Comparison of ENCODE assay signal across 8 cellular contexts in the genomic region with DNA sequence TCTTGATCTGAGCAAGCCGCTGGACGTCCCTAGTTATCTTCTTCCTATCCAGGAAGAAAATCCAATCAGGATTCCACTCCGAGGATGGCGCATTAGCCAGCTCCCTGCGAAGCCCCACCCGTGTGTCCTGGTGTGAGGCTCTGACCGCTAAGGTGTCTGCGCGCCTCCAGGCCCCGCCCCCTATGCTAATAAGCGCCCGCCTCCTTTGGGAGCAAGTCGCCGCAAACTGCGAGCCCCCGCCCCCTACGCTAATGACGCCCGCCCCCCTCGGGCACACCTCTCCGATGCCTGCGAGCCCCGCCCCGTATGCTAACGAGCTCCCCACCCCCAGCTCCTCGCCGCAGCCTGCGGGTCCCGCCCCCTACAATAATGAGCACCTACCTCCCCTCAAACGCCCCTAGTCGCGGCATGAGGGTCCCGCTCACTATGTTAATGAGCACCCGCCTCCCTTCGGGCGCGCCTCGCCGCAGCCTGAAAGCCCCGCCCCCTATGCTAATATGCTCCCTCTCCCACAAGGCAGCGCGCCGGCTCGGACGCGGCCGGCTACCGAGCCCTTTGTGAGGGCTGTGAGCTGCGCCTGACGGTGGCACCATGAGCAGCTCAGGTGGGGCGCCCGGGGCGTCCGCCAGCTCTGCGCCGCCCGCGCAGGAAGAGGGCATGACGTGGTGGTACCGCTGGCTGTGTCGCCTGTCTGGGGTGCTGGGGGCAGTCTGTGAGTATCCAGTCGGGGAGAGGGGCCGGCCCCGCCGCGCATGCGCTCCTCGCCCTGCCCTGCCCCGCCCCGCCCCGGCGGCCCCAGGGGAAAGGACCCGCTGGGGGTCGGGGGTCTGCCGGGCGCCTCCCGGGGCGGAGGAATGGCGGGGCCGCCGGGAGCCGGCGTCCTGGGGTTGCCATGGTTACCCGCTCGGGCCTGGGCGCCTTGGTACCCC. TPM values are rescaled to one million over a fixed set of nuclear protein-coding genes. Genes with fewer than 3 reads are reported as not detected.
DNase-seq lines count a peak whose midpoint lies in the region; ATAC-seq, FAIRE-seq and TF ChIP-seq lines count a peak whose summit lies in the region.

A gene (plus strand): TSS at position 503 of the 929 bp plus-strand sequence. CDS start 89 bp downstream, at position 592.

- H3K4me3 ChIP-seq in A673 (ENCODE audit: low read depth, low read length, poor library complexity, severe bottlenecking) (peak within 1 kb of the TSS; percentile 61), WI38 (ENCODE audit: low read depth, low read length) (peak within 1 kb of the TSS; percentile 71), bronchial epithelial cell (ENCODE audit: low read depth, low read length) (peak within 1 kb of the TSS; percentile 82), small intestine (ENCODE audit: low read depth in 1 of 2, low read length in 2 of 2) (peak within 1 kb of the TSS; percentile 57 to 78)

- no peaks in the 10 kb centered on the region for H3K36me3 ChIP-seq in A673 (ENCODE audit: insufficient read depth, low read length, poor library complexity, severe bottlenecking)
- no peaks in the 10 kb centered on the region for H3K36me3 ChIP-seq in bronchial epithelial cell (ENCODE audit: control insufficient read depth, insufficient read depth, low read length)
- no peaks in the 10 kb centered on the region for H3K36me3 ChIP-seq in small intestine (ENCODE audit: control insufficient read depth in 2 of 2, insufficient read depth in 2 of 2, low read length in 2 of 2)

- no peaks in the 10 kb centered on the region for H3K9me3 ChIP-seq in A673 (ENCODE audit: low read depth, low read length, poor library complexity, severe bottlenecking)
- no peaks in the 10 kb centered on the region for H3K9me3 ChIP-seq in small intestine (ENCODE audit: control insufficient read depth, low read depth)

- FAIRE-seq in bronchial epithelial cell (lab: Jason Lieb, UNC) (no peak), small intestine (lab: Jason Lieb, UNC) (no peak)

- POLR2A ChIA-PET in A673 (lab: Charles Lee; ENCODE audit: low non-redundant PET): interaction anchor here (0.7 kb wide), 3 partner anchors 41 to 112 kb away, joined by 7 to 15 read pairs (median 11); a partner anchor contains a TSS

- no TSS peak for BruUV-seq in A673 (replicated peaks; lab: Mats Ljungman, UMichigan)

- H3K27me3 ChIP-seq in A673 (replicated peaks; ENCODE audit: insufficient read depth, low read depth, low read length, poor library complexity): no peaks in the 10 kb centered on the region
- no peaks in the 10 kb centered on the region for H3K27me3 ChIP-seq in bronchial epithelial cell (ENCODE audit: control insufficient read depth, insufficient read depth, low read length)
- no peaks in the 10 kb centered on the region for H3K27me3 ChIP-seq in small intestine (ENCODE audit: control insufficient read depth in 2 of 2, insufficient read depth in 2 of 2, low read length in 2 of 2)

- intact Hi-C loops in A673 (cut with micrococcal nuclease; ENCODE audit: unreplicated experiment): no loop called here

- CTCF ChIA-PET in A673 (lab: Charles Lee): interaction anchor here (0.6 to 1.0 kb wide), 5 partner anchors 27 to 489 kb away, joined by 4 to 8 read pairs (median 7); no protein-coding TSS in a partner anchor

- peak; percentile 97 for DNase-seq in A673 (ENCODE audit: low spot score)
- DNase-seq in NCI-H2196 (lab: John Stamatoyannopoulos, UW; ENCODE audit: unreplicated experiment): peak; percentile 98
- peak; percentile 83 for DNase-seq in bronchial epithelial cell (ENCODE audit: low read depth)
- peak; percentile 99 for DNase-seq in iPS-NIHi7 (ENCODE audit: extremely low spot score)
- DNase-seq in small intestine: peak; percentile 96

- ATAC-seq in GM18868 (IDR thresholded peaks at IDR 0.05; ENCODE audit: unreplicated experiment) (peak; percentile 75), HG03108 (IDR thresholded peaks at IDR 0.05; ENCODE audit: unreplicated experiment) (peak; percentile 54)

- H3K27ac ChIP-seq in A673 (ENCODE audit: low read depth, low read length, poor library complexity, severe bottlenecking): peak within 1 kb of the TSS; percentile 89
- peak within 1 kb of the TSS; percentile 91 to 94 for H3K27ac ChIP-seq in small intestine (ENCODE audit: low read depth in 1 of 2, low read length in 1 of 2)

- WGBS in small intestine, 3 donors: 0 to 1% (median 0%) methylated on average over 61 to 86 of the region's 86 CpGs

- TF ChIP-seq CTCF in A673 (conservative IDR thresholded peaks at IDR 0.05; ENCODE audit: low read depth, low read length) (no peak), WI38 (IDR thresholded peaks at IDR 0.05; ENCODE audit: low read depth, low read length) (no peak), bronchial epithelial cell (IDR thresholded peaks at IDR 0.05; ENCODE audit: insufficient read depth, low read length, severe bottlenecking) (no peak)

- H3K4me1 ChIP-seq in A673 (ENCODE audit: insufficient read depth, low read length, poor library complexity, severe bottlenecking) (peaks cover 5% of the 10 kb centered on the region), small intestine (ENCODE audit: control insufficient read depth in 2 of 2, insufficient read depth in 1 of 2, low read depth in 1 of 2, low read length in 1 of 2) (no peaks in the 10 kb centered on the region)

RNA-seq across cellular contexts. Expression of the gene that starts here (rescaled TPM):
- total RNA-seq in A673 (2021): 7.8 and 10.6 TPM in 2 replicates
- 5.5 and 9.2 TPM in 2 replicates for total RNA-seq in bronchial epithelial cell
- 10 to 100 TPM; 27.0 to 30.8 (median 28.2) TPM for polyA plus RNA-seq in small intestine

Comparison
In these comparisons a context has a peak if more than half of its experiments do, and no peak if none do; other contexts are left out.
1. Peak in every context shown above with its lines: DNase-seq, ATAC-seq, H3K4me3 ChIP-seq and H3K27ac ChIP-seq.